Comparison of ENCODE assay signal across 9 cellular contexts in genomic region chr10:102660891-102661613, GRCh38. TPM values are rescaled to one million over a fixed set of nuclear protein-coding genes. Genes with fewer than 3 reads are reported as not detected.
A peak's percentile ranks its signal among the peaks of the same experiment; 100 is the strongest.
DNase-seq lines count a peak whose midpoint lies in the region; ATAC-seq and FAIRE-seq lines count a peak whose summit lies in the region.
"Had no signal": no experiment of that assay in that cellular context is flagged by ENCODE, and none has a peak within 500 bp of the region (broad histone marks: within the 10 kb centered on the region; RNA-seq: fewer than 3 reads in every experiment).

No MANE protein-coding gene starts in this region.

- ATAC-seq in GM18511 (IDR thresholded peaks at IDR 0.05; ENCODE audit: unreplicated experiment) (peak; percentile 80), HG02610 (IDR thresholded peaks at IDR 0.05; ENCODE audit: unreplicated experiment) (peak; percentile 83), left cardiac atrium (peak; percentile 57 to 79)

- FAIRE-seq in RCC 7860 (lab: Jason Lieb, UNC), result no peak
- FAIRE-seq: bronchial epithelial cell had no signal

- intact Hi-C loops in left cardiac atrium (cut with DNase I), result no loop called here

- DNase-seq in NCI-H2171 (lab: John Stamatoyannopoulos, UW) (peak; percentile 65), activated T-helper 1 cell treated with Interleukin-2 at 50 U/mL for 16 hours (ENCODE audit: low read depth) (peak; percentile 37), left cardiac atrium (peak; percentile 71), kidney glomerular epithelial cell (lab: John Stamatoyannopoulos, UW) (no peak), RCC 7860 (ENCODE audit: low spot score) (no peak)
- peak; percentile 84 for DNase-seq in stimulated activated CD4-positive, alpha-beta T cell treated with anti-CD3 and anti-CD28 coated beads, Interleukin-15, amount 100 ng/mL, for 24 hours

RNA-seq across cellular contexts. Expression of gene TRIM8, which starts 16.8 kb away (rescaled TPM):
- total RNA-seq in left cardiac atrium, result 100 to 1,000 TPM; 104 to 108 TPM

RNA-seq across cellular contexts. Expression of gene ARL3, which starts 53.1 kb away (rescaled TPM):
- 10 to 100 TPM; 12.0 to 12.4 TPM for total RNA-seq in left cardiac atrium

RNA-seq across cellular contexts. Expression of gene SFXN2, which starts 53.4 kb away (rescaled TPM):
- 1 to 10 TPM; 3.2 to 4.0 TPM for total RNA-seq in left cardiac atrium

Comparison
In these comparisons a context has a peak if more than half of its experiments do, and no peak if none do; other contexts are left out.
1. DNase-seq: peak in NCI-H2171 (single experiment), activated T-helper 1 cell treated with Interleukin-2 at 50 U/mL for 16 hours (single experiment), left cardiac atrium (single experiment) and stimulated activated CD4-positive, alpha-beta T cell treated with anti-CD3 and anti-CD28 coated beads, Interleukin-15, amount 100 ng/mL, for 24 hours (single experiment); none in kidney glomerular epithelial cell (single experiment) and RCC 7860 (single experiment).
2. Peak in every context shown above with its lines, with median percentiles within 50 percentile points of each other: ATAC-seq.